13 cellular contexts compared by ENCODE assay signal in genomic region chr3:16102905-16103364, GRCh38.
A peak's percentile ranks its signal among the peaks of the same experiment; 100 is the strongest.
DNase-seq lines count a peak whose midpoint lies in the region; ATAC-seq and TF ChIP-seq lines count a peak whose summit lies in the region.
"Had no signal": no experiment of that assay in that cellular context is flagged by ENCODE, and none has a peak within 500 bp of the region (broad histone marks: within the 10 kb centered on the region; RNA-seq: fewer than 3 reads in every experiment).

No MANE protein-coding gene starts in this region.

- H3K9me3 Mint-ChIP-seq in CD8-positive, alpha-beta T cell: no peaks in the 10 kb centered on the region

- no peaks in the 10 kb centered on the region for H3K36me3 Mint-ChIP-seq in CD8-positive, alpha-beta T cell
- H3K36me3 Mint-ChIP-seq: activated CD4-positive, alpha-beta memory T cell treated with anti-CD3 and anti-CD28 coated beads for 36 hours; CD4-positive, alpha-beta memory T cell had no signal

- no peaks in the 10 kb centered on the region for H3K4me1 Mint-ChIP-seq in CD8-positive, alpha-beta T cell (ENCODE audit: low read depth)
- H3K4me1 Mint-ChIP-seq: CD4-positive, alpha-beta memory T cell had no signal

- DNase-seq in AG20443 (ENCODE audit: low spot score) (peak; percentile 59), RWPE2 (ENCODE audit: low spot score) (no peak), fibroblast of pulmonary artery (ENCODE audit: low read depth) (peak; percentile 66), psoas muscle (no peak), HAP-1 (ENCODE audit: low spot score in 2 of 2) (no peak)
- no peak for DNase-seq in CD8-positive, alpha-beta T cell
- DNase-seq: activated CD4-positive, alpha-beta memory T cell treated with anti-CD3 and anti-CD28 coated beads for 36 hours; CD4-positive, alpha-beta memory T cell; NCI-H510A; spleen had no signal

- H3K4me3 ChIP-seq in RWPE2 (ENCODE audit: severe bottlenecking) (no peak overlapping the region), fibroblast of pulmonary artery (replicated peaks; ENCODE audit: low read depth, low read length) (no peak overlapping the region), psoas muscle (no peak overlapping the region), HAP-1 (no peak overlapping the region)
- no peak overlapping the region for H3K4me3 ChIP-seq in CD8-positive, alpha-beta T cell (ENCODE audit: low read depth, low read length)
- H3K4me3 ChIP-seq: esophagus muscularis mucosa, spleen had no signal

- POLR2A ChIA-PET in CD8-positive, alpha-beta T cell (lab: Charles Lee): no interaction called here

- ATAC-seq in RWPE2 (ENCODE audit: low read depth) (peak; percentile 22; the same call in 1 of the 3 replicates), psoas muscle (peak; percentile 38 to 69 (median 43)), HG03342 (IDR thresholded peaks at IDR 0.05; ENCODE audit: unreplicated experiment) (no peak), GM18861 (IDR thresholded peaks at IDR 0.05; ENCODE audit: unreplicated experiment) (no peak)
- ATAC-seq in CD8-positive, alpha-beta T cell: no peak

- H3K4me1 ChIP-seq in RWPE2 (ENCODE audit: insufficient read depth, poor library complexity, severe bottlenecking) (peaks cover 10% of the 10 kb centered on the region), psoas muscle (peaks cover 18% of the 10 kb centered on the region), HAP-1 (no peaks in the 10 kb centered on the region)
- H3K4me1 ChIP-seq in CD8-positive, alpha-beta T cell (ENCODE audit: insufficient read depth, low read length): no peaks in the 10 kb centered on the region
- H3K4me1 ChIP-seq: esophagus muscularis mucosa, spleen had no signal

- peaks cover 4% of the 10 kb centered on the region for H3K27me3 Mint-ChIP-seq in CD8-positive, alpha-beta T cell (ENCODE audit: low read depth)

- H3K27ac Mint-ChIP-seq in CD8-positive, alpha-beta T cell: no peak overlapping the region
- H3K27ac Mint-ChIP-seq: activated CD4-positive, alpha-beta memory T cell treated with anti-CD3 and anti-CD28 coated beads for 36 hours had no signal

- peaks cover 6% of the 10 kb centered on the region for H3K9me3 ChIP-seq in RWPE2 (ENCODE audit: severe bottlenecking)
- H3K9me3 ChIP-seq in psoas muscle: no peaks in the 10 kb centered on the region
- H3K9me3 ChIP-seq in CD8-positive, alpha-beta T cell (ENCODE audit: low read length): no peaks in the 10 kb centered on the region
- H3K9me3 ChIP-seq in HAP-1: no peaks in the 10 kb centered on the region
- H3K9me3 ChIP-seq: esophagus muscularis mucosa, spleen had no signal

- intact Hi-C loops in psoas muscle (cut with DNase I): no loop called here
- intact Hi-C loops in CD8-positive, alpha-beta T cell (cut with DNase I, micrococcal nuclease): no loop called here

- in situ Hi-C loops in HAP-1 (cut with MboI; ENCODE audit: low sequenced_read_pairs): no loop called here

- H3K36me3 ChIP-seq in RWPE2 (ENCODE audit: low read depth) (no peaks in the 10 kb centered on the region), psoas muscle (ENCODE audit: insufficient read depth in 1 of 2, low read depth in 1 of 2) (no peaks in the 10 kb centered on the region), HAP-1 (replicated peaks) (no peaks in the 10 kb centered on the region)
- H3K36me3 ChIP-seq in CD8-positive, alpha-beta T cell (ENCODE audit: insufficient read depth, low read length): no peaks in the 10 kb centered on the region
- H3K36me3 ChIP-seq: esophagus muscularis mucosa, spleen had no signal

- CTCF ChIA-PET in CD8-positive, alpha-beta T cell (lab: Charles Lee): no interaction called here

- TF ChIP-seq CTCF in RWPE2 (IDR thresholded peaks at IDR 0.05; ENCODE audit: poor library complexity, severe bottlenecking) (no peak), fibroblast of pulmonary artery (IDR thresholded peaks at IDR 0.05; ENCODE audit: low read length, missing control alignments) (no peak), psoas muscle (IDR thresholded peaks at IDR 0.05) (no peak)
- no peak for TF ChIP-seq CTCF in CD8-positive, alpha-beta T cell (IDR thresholded peaks at IDR 0.05)

- H3K27ac ChIP-seq in RWPE2 (ENCODE audit: poor library complexity, severe bottlenecking) (no peak overlapping the region), psoas muscle (peak overlapping the region; percentile 70)
- H3K27ac ChIP-seq in CD8-positive, alpha-beta T cell (ENCODE audit: low read depth, low read length): no peak overlapping the region
- H3K27ac ChIP-seq: esophagus muscularis mucosa, spleen had no signal

- no peaks in the 10 kb centered on the region for H3K27me3 ChIP-seq in RWPE2 (ENCODE audit: insufficient read depth, poor library complexity, severe bottlenecking)
- no peaks in the 10 kb centered on the region for H3K27me3 ChIP-seq in psoas muscle (ENCODE audit: insufficient read depth in 3 of 3, low read length in 2 of 3)
- H3K27me3 ChIP-seq in CD8-positive, alpha-beta T cell (ENCODE audit: insufficient read depth, low read length): no peaks in the 10 kb centered on the region
- no peaks in the 10 kb centered on the region for H3K27me3 ChIP-seq in HAP-1 (ENCODE audit: low read depth)
- H3K27me3 ChIP-seq: esophagus muscularis mucosa, spleen had no signal

- H3K4me3 Mint-ChIP-seq in CD8-positive, alpha-beta T cell: no peak overlapping the region
- H3K4me3 Mint-ChIP-seq: activated CD4-positive, alpha-beta memory T cell treated with anti-CD3 and anti-CD28 coated beads for 36 hours; CD4-positive, alpha-beta memory T cell had no signal

Comparison
In these comparisons a context has a peak if more than half of its experiments do, and no peak if none do; other contexts are left out.
1. DNase-seq: peak in AG20443 (single experiment) and fibroblast of pulmonary artery (single experiment); none in RWPE2 (single experiment), psoas muscle (0 of 2), CD8-positive, alpha-beta T cell (0 of 7) and HAP-1 (0 of 2).
2. ATAC-seq: peak in RWPE2 (single experiment) and psoas muscle (4 of 4); none in HG03342 (single experiment), CD8-positive, alpha-beta T cell (single experiment) and GM18861 (single experiment).